8 cellular contexts compared by ENCODE assay signal in genomic region chr1:11979818-11980675, GRCh38.
DNase-seq lines count a peak whose midpoint lies in the region; ATAC-seq and TF ChIP-seq lines count a peak whose summit lies in the region.

MFN2 (plus strand) TSS chr1:11980444; CDS start chr1:11989169, 8,725 bp downstream.

- DNase-seq in AG09319 (ENCODE audit: extremely low read depth, low read depth) (peak; percentile 91), NCI-H446 treated with DMSO at 0.1 percent for 48 hours (lab: John Stamatoyannopoulos, UW) (peak; percentile 99), cerebellar cortex (ENCODE audit: low spot score) (peak; percentile 95), islet precursor cell (peak; percentile 99)
- DNase-seq in stimulated activated CD4-positive, alpha-beta T cell treated with anti-CD3 and anti-CD28 coated beads, Interleukin-12 subunit alpha, Interleukin-12 subunit beta, amount 100 ng/mL, for 48 hours (ENCODE audit: low read depth in 2 of 3, low spot score in 1 of 3), result peak; percentile 88 to 93 (median 90)

- no peak for TF ChIP-seq CTCF in AG09319 (IDR thresholded peaks at IDR 0.05; ENCODE audit: low read depth, low read length)

- ATAC-seq in GM19035 (IDR thresholded peaks at IDR 0.05; ENCODE audit: unreplicated experiment) (peak; percentile 91), HG03354 (IDR thresholded peaks at IDR 0.05; ENCODE audit: poor library complexity, severe bottlenecking, unreplicated experiment) (peak; percentile 92)
- peak; percentile 96 to 97 for ATAC-seq in activated CD4-positive, CD25-positive, alpha-beta regulatory T cell treated with anti-CD3 and anti-CD28 coated beads, Interleukin-2, amount 50 U/mL, for 24 hours

Comparison
In these comparisons a context has a peak if more than half of its experiments do, and no peak if none do; other contexts are left out.
1. Peak in every context shown above with its lines: DNase-seq and ATAC-seq.